ENCODE assay signal across 1 cellular context in genomic region chr7:36650766-36651310, GRCh38.
TF ChIP-seq lines count a peak whose summit lies in the region.

No MANE protein-coding gene starts in this region.

TF ChIP-seq in H1, 55 proteins besides CTCF, POLR2A, EP300 and RAD21 (continued from another document):
- TF ChIP-seq SAP30 (IDR thresholded peaks at IDR 0.05; ENCODE audit: insufficient read depth, insufficient replicate concordance, low read length) (no peak), HDAC2 (IDR thresholded peaks at IDR 0.05; ENCODE audit: borderline replicate concordance in 1 of 2, low read depth in 2 of 2, low read length in 2 of 2) (no peak), BCL11A (IDR thresholded peaks at IDR 0.05; ENCODE audit: low read depth in 2 of 2, low read length in 2 of 2) (no peak), EZH2 (IDR thresholded peaks at IDR 0.05; ENCODE audit: low read depth, low read length, severe bottlenecking) (no peak)
